Comparison of ENCODE assay signal across 9 cellular contexts in genomic region chr10:97542169-97543024, GRCh38. TPM values are rescaled to one million over a fixed set of nuclear protein-coding genes. Genes with fewer than 3 reads are reported as not detected.
A peak's percentile ranks its signal among the peaks of the same experiment; 100 is the strongest.
DNase-seq lines count a peak whose midpoint lies in the region; ATAC-seq, FAIRE-seq and TF ChIP-seq lines count a peak whose summit lies in the region.
"Had no signal": no experiment of that assay in that cellular context is flagged by ENCODE, and none has a peak within 500 bp of the region (broad histone marks: within the 10 kb centered on the region; RNA-seq: fewer than 3 reads in every experiment).

No MANE protein-coding gene starts in this region.

- H3K4me3 Mint-ChIP-seq in chondrocyte (ENCODE audit: unreplicated experiment), result peak overlapping the region; percentile 38

- no peak for TF ChIP-seq RAD21 in HepG2 (CRISPR knock-in tag; IDR thresholded peaks at IDR 0.05)

- ATAC-seq in HepG2 (peak; percentile 42), GM18505 (IDR thresholded peaks at IDR 0.05; ENCODE audit: unreplicated experiment) (no peak), GM19023 (IDR thresholded peaks at IDR 0.05; ENCODE audit: unreplicated experiment) (no peak), GM18511 (IDR thresholded peaks at IDR 0.05; ENCODE audit: unreplicated experiment) (no peak)

- 94% methylated on average over 3 of the region's 9 CpGs for whole genome bisulfite sequencing in HepG2 (ENCODE audit: low lambda C conversion rate)

- H3K36me3 ChIP-seq in H7 (replicated peaks; ENCODE audit: control insufficient read depth, insufficient read depth, low read length) (no peaks in the 10 kb centered on the region), HepG2 (replicated peaks in 1 of 2; ENCODE audit: control insufficient read depth in 1 of 2, insufficient read depth in 2 of 2, low read length in 2 of 2) (no peaks in the 10 kb centered on the region)

- no peak overlapping the region for H3K27ac ChIP-seq in HepG2 (ENCODE audit: extremely low read length, insufficient read depth, low read length)

- intact Hi-C loops in HepG2 (cut with micrococcal nuclease; ENCODE audit: unreplicated experiment), result no loop called here

- H3K4me2 ChIP-seq in HepG2 (ENCODE audit: low read depth, low read length), result no peak overlapping the region

- H2AFZ ChIP-seq in HepG2 (ENCODE audit: low read length), result no peak overlapping the region

- no peaks in the 10 kb centered on the region for H3K36me3 Mint-ChIP-seq in chondrocyte (ENCODE audit: low read depth)

- DNase-seq in H7 (peak; percentile 63), SW 1271 (lab: John Stamatoyannopoulos, UW) (peak; percentile 35 to 77), chondrocyte (ENCODE audit: low spot score) (peak; percentile 81), HepG2 (ENCODE audit: low spot score) (peak; percentile 28)
- DNase-seq in stimulated activated CD4-positive, alpha-beta T cell treated with anti-CD3 and anti-CD28 coated beads, Interleukin-4, amount 100 ng/mL, for 24 hours, result peak; percentile 61

- no peaks in the 10 kb centered on the region for H4K20me1 ChIP-seq in HepG2 (ENCODE audit: insufficient read depth, low read length)

- in situ Hi-C loops in HepG2 (cut with HindIII; ENCODE audit: extremely low pct_ligation_motif_present, low pct_unique_long_range_greater_than_20kb), result no loop called here

- no peaks in the 10 kb centered on the region for H3K9me3 ChIP-seq in HepG2 (ENCODE audit: low read length)

- TF ChIP-seq CTCF in chondrocyte (IDR thresholded peaks at IDR 0.05) (no peak), HepG2 (CRISPR knock-in tag; IDR thresholded peaks at IDR 0.05) (no peak)

- TF ChIP-seq POLR2A in HepG2 (IDR thresholded peaks at IDR 0.05; ENCODE audit: insufficient read depth in 1 of 2, low read depth in 2 of 2, low read length in 2 of 2) (no peak), GM18505 (IDR thresholded peaks at IDR 0.05; ENCODE audit: borderline replicate concordance, extremely low read depth, insufficient read depth, insufficient read length) (no peak)

- peaks cover 77% of the 10 kb centered on the region for H3K4me1 Mint-ChIP-seq in chondrocyte (ENCODE audit: low read depth)

- TF ChIP-seq EP300 in HepG2 (IDR thresholded peaks at IDR 0.05; ENCODE audit: low read depth in 2 of 2, low read length in 2 of 2) (no peak), HepG2 (CRISPR knock-in tag; IDR thresholded peaks at IDR 0.05; ENCODE audit: borderline replicate concordance) (no peak)

- no peaks in the 10 kb centered on the region for H3K27me3 Mint-ChIP-seq in chondrocyte (ENCODE audit: low read depth)

- no peaks in the 10 kb centered on the region for H3K9me3 Mint-ChIP-seq in chondrocyte (ENCODE audit: low read depth)

- BruUV-seq in HepG2 (replicated peaks; lab: Mats Ljungman, UMichigan), result no TSS peak

- H3K9ac ChIP-seq in HepG2 (ENCODE audit: insufficient read depth, low read depth, low read length), result no peak overlapping the region

- no peaks in the 10 kb centered on the region for H3K79me2 ChIP-seq in HepG2 (ENCODE audit: insufficient read depth, low read length)

- FAIRE-seq in HepG2 (lab: Jason Lieb, UNC), result no peak
- FAIRE-seq: TTC549 had no signal

- CTCF ChIA-PET in HepG2 (lab: Yijun Ruan, JAX; ENCODE audit: low intra/inter-chr PET ratio, low total read pairs), result no interaction called here

- H3K4me3 ChIP-seq in H7 (ENCODE audit: insufficient read depth, low read depth, low read length) (no peak overlapping the region), HepG2 (replicated peaks in 1 of 3; ENCODE audit: insufficient read depth in 1 of 3, low read depth in 2 of 3, low read length in 3 of 3) (no peak overlapping the region)

- H3K27ac Mint-ChIP-seq in chondrocyte (ENCODE audit: unreplicated experiment), result peak overlapping the region; percentile 99

- H3K27me3 ChIP-seq in H7 (ENCODE audit: control insufficient read depth, insufficient read depth, low read length), result no peaks in the 10 kb centered on the region
- H3K27me3 ChIP-seq in HepG2 (ENCODE audit: control insufficient read depth in 1 of 2, insufficient read depth in 2 of 2, low read length in 2 of 2), result no peaks in the 10 kb centered on the region

- peaks cover 17% of the 10 kb centered on the region for H3K4me1 ChIP-seq in HepG2 (ENCODE audit: insufficient read depth, low read length)

- POLR2A ChIA-PET in HepG2 (lab: Yijun Ruan, JAX), result interaction anchor here (1.3 kb wide), 1 partner anchor 42 kb away, joined by 3 read pairs; the partner anchor contains the start of gene HOGA1

RNA-seq across cellular contexts. Expression of gene ANKRD2, which starts 30.2 kb away (rescaled TPM):
- total RNA-seq in H7 (2014; rRNA removed; shearing (Covaris generic)), result not detected in 2 replicates
- total RNA-seq in chondrocyte (0.46 to 0.60 TPM (median 0.54 TPM) in 3 replicates), HepG2 (2016; rRNA removed; fragmentation: Illumina TruSeq; extraction: Trizol) (not detected in 2 replicates)
- not detected in 2 replicates for total RNA-seq in HepG2 (2016; cell fraction: cytosol; rRNA removed; fragmentation: Illumina TruSeq; extraction: Trizol; ENCODE audit: low read depth)
- total RNA-seq in HepG2 (2016; cell fraction: insoluble cytoplasmic fraction; rRNA removed; fragmentation: Illumina TruSeq; extraction: Trizol), result not detected in 2 replicates
- total RNA-seq in HepG2 (2016; cell fraction: membrane; rRNA removed; fragmentation: Illumina TruSeq; extraction: Trizol), result not detected in 2 replicates
- not detected in 2 replicates for total RNA-seq in HepG2 (2016; cell fraction: nucleus; rRNA removed; fragmentation: Illumina TruSeq; extraction: Trizol)
- polyA plus RNA-seq in HepG2 (2011; rRNA removed), result not detected in 2 replicates
- polyA plus RNA-seq in HepG2 (2011; cell fraction: cytosol; rRNA removed), result not detected in 2 replicates
- not detected in 2 replicates for polyA plus RNA-seq in HepG2 (2011; cell fraction: nucleus; rRNA removed)
- polyA plus RNA-seq in HepG2 (2012), result not detected in 2 replicates
- polyA plus RNA-seq in HepG2 (2016; cell fraction: cytosol; fragmentation: Illumina TruSeq; extraction: Trizol; ENCODE audit: low read depth), result not detected in 2 replicates
- not detected in 2 replicates for polyA plus RNA-seq in HepG2 (2016; cell fraction: insoluble cytoplasmic fraction; fragmentation: Illumina TruSeq; extraction: Trizol; ENCODE audit: low read depth)
- polyA plus RNA-seq in HepG2 (2016; cell fraction: membrane; fragmentation: Illumina TruSeq; extraction: Trizol; ENCODE audit: low read depth), result not detected in 2 replicates
- not detected in 2 replicates for polyA plus RNA-seq in HepG2 (2016; cell fraction: nucleus; fragmentation: Illumina TruSeq; extraction: Trizol; ENCODE audit: insufficient read depth, low read depth)
- polyA minus RNA-seq in HepG2 (2011; rRNA and poly(A)+ RNA removed; ENCODE audit: low replicate concordance), result 0.09 TPM in 1 of 2 replicates, not detected in the other
- polyA minus RNA-seq in HepG2 (2011; cell fraction: cytosol; rRNA and poly(A)+ RNA removed), result not detected in 2 replicates
- polyA minus RNA-seq in HepG2 (2011; cell fraction: nucleus; rRNA and poly(A)+ RNA removed), result not detected in 2 replicates

RNA-seq across cellular contexts. Expression of gene HOGA1, which starts 41.8 kb away (rescaled TPM):
- 0.37 TPM in 1 of 2 replicates, not detected in the other for total RNA-seq in H7 (2014; rRNA removed; shearing (Covaris generic))
- total RNA-seq in chondrocyte (0.12 TPM in 1 of 3 replicates, not detected in the others), HepG2 (2016; rRNA removed; fragmentation: Illumina TruSeq; extraction: Trizol) (18.8 and 19.5 TPM in 2 replicates)
- 3.4 and 5.6 TPM in 2 replicates for total RNA-seq in HepG2 (2016; cell fraction: cytosol; rRNA removed; fragmentation: Illumina TruSeq; extraction: Trizol; ENCODE audit: low read depth)
- 18.4 and 22.7 TPM in 2 replicates for total RNA-seq in HepG2 (2016; cell fraction: insoluble cytoplasmic fraction; rRNA removed; fragmentation: Illumina TruSeq; extraction: Trizol)
- 6.7 and 7.9 TPM in 2 replicates for total RNA-seq in HepG2 (2016; cell fraction: membrane; rRNA removed; fragmentation: Illumina TruSeq; extraction: Trizol)
- 14.5 and 15.4 TPM in 2 replicates for total RNA-seq in HepG2 (2016; cell fraction: nucleus; rRNA removed; fragmentation: Illumina TruSeq; extraction: Trizol)
- 7.1 and 7.6 TPM in 2 replicates for polyA plus RNA-seq in HepG2 (2011; rRNA removed)
- 6.2 and 6.3 TPM in 2 replicates for polyA plus RNA-seq in HepG2 (2011; cell fraction: cytosol; rRNA removed)
- polyA plus RNA-seq in HepG2 (2011; cell fraction: nucleus; rRNA removed), result 12.0 and 12.1 TPM in 2 replicates
- 4.6 and 5.6 TPM in 2 replicates for polyA plus RNA-seq in HepG2 (2012)
- 2.4 and 2.7 TPM in 2 replicates for polyA plus RNA-seq in HepG2 (2016; cell fraction: cytosol; fragmentation: Illumina TruSeq; extraction: Trizol; ENCODE audit: low read depth)
- 15.7 and 17.4 TPM in 2 replicates for polyA plus RNA-seq in HepG2 (2016; cell fraction: insoluble cytoplasmic fraction; fragmentation: Illumina TruSeq; extraction: Trizol; ENCODE audit: low read depth)
- 3.0 and 3.6 TPM in 2 replicates for polyA plus RNA-seq in HepG2 (2016; cell fraction: membrane; fragmentation: Illumina TruSeq; extraction: Trizol; ENCODE audit: low read depth)
- polyA plus RNA-seq in HepG2 (2016; cell fraction: nucleus; fragmentation: Illumina TruSeq; extraction: Trizol; ENCODE audit: insufficient read depth, low read depth), result 18.7 and 20.9 TPM in 2 replicates
- polyA minus RNA-seq in HepG2 (2011; rRNA and poly(A)+ RNA removed; ENCODE audit: low replicate concordance), result 1.9 and 7.8 TPM in 2 replicates
- 2.8 and 3.5 TPM in 2 replicates for polyA minus RNA-seq in HepG2 (2011; cell fraction: cytosol; rRNA and poly(A)+ RNA removed)
- 9.0 and 9.3 TPM in 2 replicates for polyA minus RNA-seq in HepG2 (2011; cell fraction: nucleus; rRNA and poly(A)+ RNA removed)

RNA-seq across cellular contexts. Expression of gene UBTD1, which starts 43.7 kb away (rescaled TPM):
- 30.2 and 33.4 TPM in 2 replicates for total RNA-seq in H7 (2014; rRNA removed; shearing (Covaris generic))
- total RNA-seq in chondrocyte, result 29.3 to 38.2 TPM (median 38.2 TPM) in 3 replicates
- 5.8 and 7.9 TPM in 2 replicates for total RNA-seq in HepG2 (2016; rRNA removed; fragmentation: Illumina TruSeq; extraction: Trizol)
- total RNA-seq in HepG2 (2016; cell fraction: cytosol; rRNA removed; fragmentation: Illumina TruSeq; extraction: Trizol; ENCODE audit: low read depth), result 9.2 and 11.9 TPM in 2 replicates
- 6.4 and 7.1 TPM in 2 replicates for total RNA-seq in HepG2 (2016; cell fraction: insoluble cytoplasmic fraction; rRNA removed; fragmentation: Illumina TruSeq; extraction: Trizol)
- 14.8 and 18.5 TPM in 2 replicates for total RNA-seq in HepG2 (2016; cell fraction: membrane; rRNA removed; fragmentation: Illumina TruSeq; extraction: Trizol)
- 2.4 and 3.1 TPM in 2 replicates for total RNA-seq in HepG2 (2016; cell fraction: nucleus; rRNA removed; fragmentation: Illumina TruSeq; extraction: Trizol)
- polyA plus RNA-seq in HepG2 (2011; rRNA removed), result 10.0 and 11.4 TPM in 2 replicates
- 9.4 and 14.7 TPM in 2 replicates for polyA plus RNA-seq in HepG2 (2011; cell fraction: cytosol; rRNA removed)
- 8.0 and 8.7 TPM in 2 replicates for polyA plus RNA-seq in HepG2 (2011; cell fraction: nucleus; rRNA removed)
- polyA plus RNA-seq in HepG2 (2012), result 3.0 and 5.7 TPM in 2 replicates
- 15.7 and 20.7 TPM in 2 replicates for polyA plus RNA-seq in HepG2 (2016; cell fraction: cytosol; fragmentation: Illumina TruSeq; extraction: Trizol; ENCODE audit: low read depth)
- polyA plus RNA-seq in HepG2 (2016; cell fraction: insoluble cytoplasmic fraction; fragmentation: Illumina TruSeq; extraction: Trizol; ENCODE audit: low read depth), result 7.6 and 9.1 TPM in 2 replicates
- polyA plus RNA-seq in HepG2 (2016; cell fraction: membrane; fragmentation: Illumina TruSeq; extraction: Trizol; ENCODE audit: low read depth), result 18.5 and 20.4 TPM in 2 replicates
- polyA plus RNA-seq in HepG2 (2016; cell fraction: nucleus; fragmentation: Illumina TruSeq; extraction: Trizol; ENCODE audit: insufficient read depth, low read depth), result 7.0 and 8.0 TPM in 2 replicates
- polyA minus RNA-seq in HepG2 (2011; rRNA and poly(A)+ RNA removed; ENCODE audit: low replicate concordance), result 3.1 and 12.1 TPM in 2 replicates
- polyA minus RNA-seq in HepG2 (2011; cell fraction: cytosol; rRNA and poly(A)+ RNA removed), result 5.4 and 6.2 TPM in 2 replicates
- 1.4 and 1.5 TPM in 2 replicates for polyA minus RNA-seq in HepG2 (2011; cell fraction: nucleus; rRNA and poly(A)+ RNA removed)

RNA-seq across cellular contexts. Expression of gene MMS19, which starts 44.2 kb away (rescaled TPM):
- 177 and 188 TPM in 2 replicates for total RNA-seq in H7 (2014; rRNA removed; shearing (Covaris generic))
- total RNA-seq in chondrocyte (63.4 to 80.2 TPM (median 66.6 TPM) in 3 replicates), HepG2 (2016; rRNA removed; fragmentation: Illumina TruSeq; extraction: Trizol) (76.4 and 95.9 TPM in 2 replicates)
- total RNA-seq in HepG2 (2016; cell fraction: cytosol; rRNA removed; fragmentation: Illumina TruSeq; extraction: Trizol; ENCODE audit: low read depth), result 27.5 and 31.1 TPM in 2 replicates
- total RNA-seq in HepG2 (2016; cell fraction: insoluble cytoplasmic fraction; rRNA removed; fragmentation: Illumina TruSeq; extraction: Trizol), result 79.3 and 88.8 TPM in 2 replicates
- 38.8 and 43.6 TPM in 2 replicates for total RNA-seq in HepG2 (2016; cell fraction: membrane; rRNA removed; fragmentation: Illumina TruSeq; extraction: Trizol)
- total RNA-seq in HepG2 (2016; cell fraction: nucleus; rRNA removed; fragmentation: Illumina TruSeq; extraction: Trizol), result 62.7 and 83.1 TPM in 2 replicates
- 106 and 107 TPM in 2 replicates for polyA plus RNA-seq in HepG2 (2011; rRNA removed)
- 89.6 and 111 TPM in 2 replicates for polyA plus RNA-seq in HepG2 (2011; cell fraction: cytosol; rRNA removed)
- 266 and 333 TPM in 2 replicates for polyA plus RNA-seq in HepG2 (2011; cell fraction: nucleus; rRNA removed)
- polyA plus RNA-seq in HepG2 (2012), result 58.1 and 64.4 TPM in 2 replicates
- 12.2 and 14.0 TPM in 2 replicates for polyA plus RNA-seq in HepG2 (2016; cell fraction: cytosol; fragmentation: Illumina TruSeq; extraction: Trizol; ENCODE audit: low read depth)
- 75.8 and 88.6 TPM in 2 replicates for polyA plus RNA-seq in HepG2 (2016; cell fraction: insoluble cytoplasmic fraction; fragmentation: Illumina TruSeq; extraction: Trizol; ENCODE audit: low read depth)
- polyA plus RNA-seq in HepG2 (2016; cell fraction: membrane; fragmentation: Illumina TruSeq; extraction: Trizol; ENCODE audit: low read depth), result 26.7 and 29.6 TPM in 2 replicates
- 128 and 129 TPM in 2 replicates for polyA plus RNA-seq in HepG2 (2016; cell fraction: nucleus; fragmentation: Illumina TruSeq; extraction: Trizol; ENCODE audit: insufficient read depth, low read depth)
- polyA minus RNA-seq in HepG2 (2011; rRNA and poly(A)+ RNA removed; ENCODE audit: low replicate concordance), result 188 and 392 TPM in 2 replicates
- 76.6 and 90.0 TPM in 2 replicates for polyA minus RNA-seq in HepG2 (2011; cell fraction: cytosol; rRNA and poly(A)+ RNA removed)
- 109 and 123 TPM in 2 replicates for polyA minus RNA-seq in HepG2 (2011; cell fraction: nucleus; rRNA and poly(A)+ RNA removed)

RNA-seq across cellular contexts. Expression of gene C10orf62, which starts 47.1 kb away (rescaled TPM):
- not detected in 2 replicates for total RNA-seq in H7 (2014; rRNA removed; shearing (Covaris generic))
- total RNA-seq in chondrocyte (not detected in 3 replicates), HepG2 (2016; rRNA removed; fragmentation: Illumina TruSeq; extraction: Trizol) (0.28 and 1.6 TPM in 2 replicates)
- not detected in 2 replicates for total RNA-seq in HepG2 (2016; cell fraction: cytosol; rRNA removed; fragmentation: Illumina TruSeq; extraction: Trizol; ENCODE audit: low read depth)
- 0.42 and 1.9 TPM in 2 replicates for total RNA-seq in HepG2 (2016; cell fraction: insoluble cytoplasmic fraction; rRNA removed; fragmentation: Illumina TruSeq; extraction: Trizol)
- total RNA-seq in HepG2 (2016; cell fraction: membrane; rRNA removed; fragmentation: Illumina TruSeq; extraction: Trizol), result 0.15 TPM in 1 of 2 replicates, not detected in the other
- total RNA-seq in HepG2 (2016; cell fraction: nucleus; rRNA removed; fragmentation: Illumina TruSeq; extraction: Trizol), result 3.1 and 3.7 TPM in 2 replicates
- polyA plus RNA-seq in HepG2 (2011; rRNA removed), result 0.61 and 0.74 TPM in 2 replicates
- polyA plus RNA-seq in HepG2 (2011; cell fraction: cytosol; rRNA removed), result 0.08 and 0.21 TPM in 2 replicates
- polyA plus RNA-seq in HepG2 (2011; cell fraction: nucleus; rRNA removed), result 2.6 and 3.1 TPM in 2 replicates
- 0.21 and 0.27 TPM in 2 replicates for polyA plus RNA-seq in HepG2 (2012)
- 0.22 TPM in 1 of 2 replicates, not detected in the other for polyA plus RNA-seq in HepG2 (2016; cell fraction: cytosol; fragmentation: Illumina TruSeq; extraction: Trizol; ENCODE audit: low read depth)
- polyA plus RNA-seq in HepG2 (2016; cell fraction: insoluble cytoplasmic fraction; fragmentation: Illumina TruSeq; extraction: Trizol; ENCODE audit: low read depth), result 0.27 and 0.39 TPM in 2 replicates
- polyA plus RNA-seq in HepG2 (2016; cell fraction: membrane; fragmentation: Illumina TruSeq; extraction: Trizol; ENCODE audit: low read depth), result not detected in 2 replicates
- 1.4 and 1.5 TPM in 2 replicates for polyA plus RNA-seq in HepG2 (2016; cell fraction: nucleus; fragmentation: Illumina TruSeq; extraction: Trizol; ENCODE audit: insufficient read depth, low read depth)
- 1.6 and 3.3 TPM in 2 replicates for polyA minus RNA-seq in HepG2 (2011; rRNA and poly(A)+ RNA removed; ENCODE audit: low replicate concordance)
- polyA minus RNA-seq in HepG2 (2011; cell fraction: cytosol; rRNA and poly(A)+ RNA removed), result not detected in 2 replicates
- polyA minus RNA-seq in HepG2 (2011; cell fraction: nucleus; rRNA and poly(A)+ RNA removed), result 5.2 and 5.8 TPM in 2 replicates

Comparison
In these comparisons a context has a peak if more than half of its experiments do, and no peak if none do; other contexts are left out.
1. DNase-seq: peak in every context shown above with its lines; median percentile 81 in chondrocyte; 63 in H7; 61 in stimulated activated CD4-positive, alpha-beta T cell treated with anti-CD3 and anti-CD28 coated beads, Interleukin-4, amount 100 ng/mL, for 24 hours; 56 in SW 1271; 28 in HepG2.